In the genomic region with DNA sequence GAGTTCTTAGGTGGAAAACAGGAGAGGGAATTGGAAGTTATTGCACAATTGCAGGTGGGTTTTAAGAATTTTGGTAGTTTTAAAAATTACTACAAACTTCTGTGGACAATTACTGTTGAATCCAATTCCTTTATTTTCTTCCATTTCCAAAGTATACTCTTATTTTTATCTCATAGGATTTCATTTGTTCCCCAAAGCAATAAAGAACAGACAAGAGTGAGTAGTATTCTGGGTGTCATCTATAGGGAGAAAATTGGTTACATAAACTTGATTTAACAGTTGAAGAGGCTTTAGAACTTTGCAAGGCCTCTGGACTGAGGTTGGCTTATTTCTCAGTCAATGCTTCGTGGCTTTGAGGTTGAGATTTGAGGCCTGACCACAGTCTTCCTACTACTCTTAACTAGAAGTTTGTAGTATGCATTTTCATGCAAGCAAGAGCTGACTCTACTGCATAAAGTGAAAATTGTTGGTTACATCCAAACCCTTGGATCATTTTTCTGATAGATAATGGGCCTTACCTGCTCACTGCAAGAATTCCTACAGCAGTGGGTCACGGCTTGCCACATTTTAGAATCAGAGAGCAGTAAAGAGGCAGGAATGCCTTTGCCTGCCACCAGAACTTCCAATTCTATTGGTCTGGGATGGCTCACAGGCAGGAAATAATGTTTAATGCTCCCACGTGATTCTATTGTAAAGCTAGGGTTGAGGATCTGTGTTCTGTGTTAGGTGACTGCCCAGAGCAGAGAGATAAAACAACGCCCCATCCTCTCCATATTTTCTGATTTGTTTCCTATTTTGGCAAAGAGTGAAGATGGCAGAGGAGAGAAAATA, we compare ENCODE assay signal across 14 cellular contexts.
DNase-seq lines count a peak whose midpoint lies in the region; ATAC-seq, FAIRE-seq and TF ChIP-seq lines count a peak whose summit lies in the region.
"Had no signal": no experiment of that assay in that cellular context is flagged by ENCODE, and none has a peak within 500 bp of the region (broad histone marks: within the 10 kb centered on the region; RNA-seq: fewer than 3 reads in every experiment).

No MANE protein-coding gene starts in this region.

- TSS peak; percentile 84 for BruUV-seq in HepG2 (replicated peaks; lab: Mats Ljungman, UMichigan)

- TF ChIP-seq EP300 in HepG2 (IDR thresholded peaks at IDR 0.05; ENCODE audit: low read depth in 2 of 2, low read length in 2 of 2) = no peak
- TF ChIP-seq EP300 in HepG2 (CRISPR knock-in tag; IDR thresholded peaks at IDR 0.05; ENCODE audit: borderline replicate concordance) = no peak

- no peaks in the 10 kb centered on the region for H4K20me1 ChIP-seq in HepG2 (ENCODE audit: insufficient read depth, low read length)
- no peaks in the 10 kb centered on the region for H4K20me1 ChIP-seq in osteoblast (ENCODE audit: insufficient read depth, low read length)

- peak overlapping the region; percentile 67 for H3K9ac ChIP-seq in HepG2 (ENCODE audit: insufficient read depth, low read depth, low read length)

- peak overlapping the region; percentile 82 for H3K27ac ChIP-seq in HepG2 (ENCODE audit: extremely low read length, insufficient read depth, low read length)
- H3K27ac ChIP-seq in right lobe of liver = peak overlapping the region in 1 of 3 donors; percentile 59
- no peak overlapping the region for H3K27ac ChIP-seq in pancreas
- H3K27ac ChIP-seq in osteoblast (ENCODE audit: low read depth, low read length) = no peak overlapping the region

- intact Hi-C loops in HepG2 (cut with micrococcal nuclease; ENCODE audit: unreplicated experiment) (loop anchor here (1.0 kb wide), 3 partner anchors 47 to 270 kb away; no protein-coding TSS in a partner anchor), right lobe of liver (cut with DNase I) (no loop called here), pancreas (cut with DNase I) (loop anchor here in 1 of 3 donors (10.0 kb wide), 1 partner anchor 151 kb away; no protein-coding TSS in a partner anchor)

- TF ChIP-seq CTCF in HepG2 (CRISPR knock-in tag; IDR thresholded peaks at IDR 0.05) (no peak), right lobe of liver (IDR thresholded peaks at IDR 0.05) (no peak), pancreas (IDR thresholded peaks at IDR 0.05) (no peak), osteoblast (IDR thresholded peaks at IDR 0.05; ENCODE audit: extremely low read depth, low read depth, low read length) (no peak)

- peak overlapping the region; percentile 55 for H2AFZ ChIP-seq in HepG2 (ENCODE audit: low read length)
- H2AFZ ChIP-seq in osteoblast (ENCODE audit: low read length) = no peak overlapping the region

- no peaks in the 10 kb centered on the region for H3K79me2 ChIP-seq in HepG2 (ENCODE audit: insufficient read depth, low read length)
- H3K79me2 ChIP-seq in osteoblast (ENCODE audit: insufficient read depth, low read length) = no peaks in the 10 kb centered on the region

- no peaks in the 10 kb centered on the region for H3K9me3 ChIP-seq in HepG2 (ENCODE audit: low read length)
- no peaks in the 10 kb centered on the region for H3K9me3 ChIP-seq in right lobe of liver
- no peaks in the 10 kb centered on the region for H3K9me3 ChIP-seq in pancreas
- no peaks in the 10 kb centered on the region for H3K9me3 ChIP-seq in osteoblast (ENCODE audit: low read depth, low read length)

- POLR2A ChIA-PET in HepG2 (lab: Yijun Ruan, JAX) = interaction anchor here (0.8 to 2.8 kb wide), 46 partner anchors 8 to 1401 kb away, joined by 3 to 83 read pairs (median 5); a partner anchor contains a TSS

- FAIRE-seq in HepG2 (lab: Jason Lieb, UNC) = no peak
- no peak for FAIRE-seq in pancreas (lab: Jason Lieb, UNC)
- FAIRE-seq: GM12892, H54 had no signal

- DNase-seq in HepG2 (ENCODE audit: low spot score) (peak; percentile 32), right lobe of liver (no peak), amniotic epithelial cell (ENCODE audit: low read depth) (peak; percentile 7), myocyte (ENCODE audit: low read depth) (peak; percentile 77), pancreas (no peak), HUDEP-2 (lab: John Stamatoyannopoulos, UW; ENCODE audit: unreplicated experiment in 76 of 76) (no peak), osteoblast (ENCODE audit: insufficient read length, low spot score, missing footprints) (no peak)
- DNase-seq in activated CD4-positive, alpha-beta T cell treated with anti-CD3 and anti-CD28 coated beads for 1 hour = no peak
- DNase-seq: NCI-H1436, NCI-H2029, NCI-H2171, NCI-H774 had no signal

- CTCF ChIA-PET in HepG2 (lab: Yijun Ruan, JAX; ENCODE audit: low intra/inter-chr PET ratio, low total read pairs) = interaction anchor here (1.3 kb wide), 1 partner anchor 9 kb away, joined by 4 read pairs; no protein-coding TSS in a partner anchor

- 71% methylated on average over 4 of the region's 4 CpGs for WGBS in HepG2 (ENCODE audit: low lambda C conversion rate)
- 77% methylated on average over 4 of the region's 4 CpGs for WGBS in right lobe of liver (ENCODE audit: insufficient coverage, low coverage, low lambda C conversion rate, missing lambda C conversion rate)
- WGBS in pancreas, 2 donors = 82 to 84% methylated on average over 4 of the region's 4 CpGs

- H3K4me3 ChIP-seq in HepG2 (replicated peaks in 1 of 3; ENCODE audit: insufficient read depth in 1 of 3, low read depth in 2 of 3, low read length in 3 of 3) (peak overlapping the region; percentile 18 to 56 (median 47)), right lobe of liver (peak overlapping the region in 1 of 3 donors; percentile 23), pancreas (no peak overlapping the region), osteoblast (ENCODE audit: insufficient read depth, low read length) (no peak overlapping the region)

- TF ChIP-seq RAD21 in HepG2 (CRISPR knock-in tag; IDR thresholded peaks at IDR 0.05) = 0 out of 2 replicates have a peak, but pooled peaks have one; percentile 12

- ATAC-seq in HepG2 = no peak
- no peak for ATAC-seq in right lobe of liver
- ATAC-seq in pancreas = no peak

- TF ChIP-seq POLR2A in HepG2 (IDR thresholded peaks at IDR 0.05; ENCODE audit: insufficient read depth in 1 of 2, low read depth in 2 of 2, low read length in 2 of 2) = no peak
- no peak for TF ChIP-seq POLR2A in right lobe of liver (IDR thresholded peaks at IDR 0.05)

- H3K27me3 ChIP-seq in HepG2 (ENCODE audit: control insufficient read depth in 1 of 2, insufficient read depth in 2 of 2, low read length in 2 of 2) = no peaks in the 10 kb centered on the region
- H3K27me3 ChIP-seq in right lobe of liver = no peaks in the 10 kb centered on the region
- H3K27me3 ChIP-seq in pancreas = no peaks in the 10 kb centered on the region
- no peaks in the 10 kb centered on the region for H3K27me3 ChIP-seq in osteoblast (ENCODE audit: insufficient read depth, low read length)

- H3K4me1 ChIP-seq in HepG2 (ENCODE audit: insufficient read depth, low read length) = peaks cover 71% of the 10 kb centered on the region
- H3K4me1 ChIP-seq in right lobe of liver = peaks cover 0 to 30% (median 12%) of the 10 kb centered on the region in 4 donors
- H3K4me1 ChIP-seq in pancreas = no peaks in the 10 kb centered on the region
- no peaks in the 10 kb centered on the region for H3K4me1 ChIP-seq in osteoblast (ENCODE audit: insufficient read depth, low read length)

- in situ Hi-C loops in HepG2 (cut with HindIII; ENCODE audit: extremely low pct_ligation_motif_present, low pct_unique_long_range_greater_than_20kb) = no loop called here

- H3K36me3 ChIP-seq in HepG2 (replicated peaks in 1 of 2; ENCODE audit: control insufficient read depth in 1 of 2, insufficient read depth in 2 of 2, low read length in 2 of 2) (no peaks in the 10 kb centered on the region), right lobe of liver (no peaks in the 10 kb centered on the region), pancreas (no peaks in the 10 kb centered on the region), osteoblast (ENCODE audit: insufficient read depth, low read length) (no peaks in the 10 kb centered on the region)

- peak overlapping the region; percentile 87 for H3K4me2 ChIP-seq in HepG2 (ENCODE audit: low read depth, low read length)
- H3K4me2 ChIP-seq in osteoblast (ENCODE audit: insufficient read depth, low read length) = no peak overlapping the region

TF ChIP-seq in HepG2, 621 proteins besides CTCF, POLR2A, EP300 and RAD21 (continues in another document):
- TF ChIP-seq CEBPB (IDR thresholded peaks at IDR 0.05; ENCODE audit: borderline replicate concordance, low read depth, low read length) (peak; percentile 86), ZNF652 (CRISPR knock-in tag; IDR thresholded peaks at IDR 0.05; ENCODE audit: borderline replicate concordance, low read depth) (no peak), IRX3 (CRISPR knock-in tag; IDR thresholded peaks at IDR 0.05; ENCODE audit: borderline replicate concordance, low read depth) (no peak), ZNF121 (CRISPR knock-in tag; IDR thresholded peaks at IDR 0.05) (no peak), U2AF2 (IDR thresholded peaks at IDR 0.05; ENCODE audit: low read depth, low read length) (no peak), EHMT2 (IDR thresholded peaks at IDR 0.05; ENCODE audit: borderline replicate concordance, low read depth, low read length) (peak; percentile 40; the same call in 1 of the 2 replicates), BRCA1 (CRISPR knock-in tag; IDR thresholded peaks at IDR 0.05) (0 out of 2 replicates have a peak, but pooled peaks have one; percentile 30), ZNF263 (CRISPR knock-in tag; IDR thresholded peaks at IDR 0.05) (0 out of 2 replicates have a peak, but pooled peaks have one; percentile 15), ZNF564 (CRISPR knock-in tag; IDR thresholded peaks at IDR 0.05) (peak; percentile 2; the same call in 1 of the 2 replicates), KLF15 (CRISPR knock-in tag; IDR thresholded peaks at IDR 0.05; ENCODE audit: borderline replicate concordance) (no peak), ZNF768 (CRISPR knock-in tag; IDR thresholded peaks at IDR 0.05) (no peak)
- TF ChIP-seq, protein P1, sequence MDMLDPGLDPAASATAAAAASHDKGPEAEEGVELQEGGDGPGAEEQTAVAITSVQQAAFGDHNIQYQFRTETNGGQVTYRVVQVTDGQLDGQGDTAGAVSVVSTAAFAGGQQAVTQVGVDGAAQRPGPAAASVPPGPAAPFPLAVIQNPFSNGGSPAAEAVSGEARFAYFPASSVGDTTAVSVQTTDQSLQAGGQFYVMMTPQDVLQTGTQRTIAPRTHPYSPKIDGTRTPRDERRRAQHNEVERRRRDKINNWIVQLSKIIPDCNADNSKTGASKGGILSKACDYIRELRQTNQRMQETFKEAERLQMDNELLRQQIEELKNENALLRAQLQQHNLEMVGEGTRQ (IDR thresholded peaks at IDR 0.05; ENCODE audit: low read depth, low read length) = no peak
- TF ChIP-seq, protein P1 (CRISPR knock-in tag; IDR thresholded peaks at IDR 0.05; ENCODE audit: borderline replicate concordance) = peak; percentile 33

Comparison
In these comparisons a context has a peak if more than half of its experiments do, and no peak if none do; other contexts are left out.
1. DNase-seq: peak in HepG2 (single experiment), amniotic epithelial cell (single experiment) and myocyte (single experiment); none in right lobe of liver (0 of 3), activated CD4-positive, alpha-beta T cell treated with anti-CD3 and anti-CD28 coated beads for 1 hour (single experiment), pancreas (0 of 6), HUDEP-2 (0 of 76) and osteoblast (single experiment).
2. H3K4me3 ChIP-seq: peak in HepG2 (3 of 3); none in pancreas (0 of 4) and osteoblast (single experiment).